ENCODE assay signal across 1 cellular context in the genomic region with DNA sequence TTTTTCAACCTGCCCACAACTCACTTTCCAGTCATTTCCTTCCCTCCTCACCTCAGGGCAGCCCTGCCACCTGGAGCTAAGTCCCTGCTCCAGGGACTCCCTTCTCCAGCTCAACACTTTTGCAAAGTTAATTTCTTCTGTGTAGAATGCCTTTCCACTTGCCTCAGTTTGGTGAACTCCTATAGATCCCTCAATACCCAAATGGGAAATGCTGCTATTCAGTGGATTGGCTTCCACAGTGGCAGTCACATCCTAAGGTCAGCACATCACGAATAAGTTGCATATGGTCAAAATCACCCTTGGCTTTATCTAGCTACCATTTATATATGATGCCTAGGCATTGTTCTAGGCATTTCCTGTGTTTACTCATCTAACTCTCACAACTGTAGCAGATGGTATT.
TF ChIP-seq lines count a peak whose summit lies in the region.

No MANE protein-coding gene starts in this region.

TF ChIP-seq in SK-N-SH, 30 proteins besides CTCF, POLR2A, EP300 and RAD21 (continued from another document):
- TF ChIP-seq, protein P1, sequence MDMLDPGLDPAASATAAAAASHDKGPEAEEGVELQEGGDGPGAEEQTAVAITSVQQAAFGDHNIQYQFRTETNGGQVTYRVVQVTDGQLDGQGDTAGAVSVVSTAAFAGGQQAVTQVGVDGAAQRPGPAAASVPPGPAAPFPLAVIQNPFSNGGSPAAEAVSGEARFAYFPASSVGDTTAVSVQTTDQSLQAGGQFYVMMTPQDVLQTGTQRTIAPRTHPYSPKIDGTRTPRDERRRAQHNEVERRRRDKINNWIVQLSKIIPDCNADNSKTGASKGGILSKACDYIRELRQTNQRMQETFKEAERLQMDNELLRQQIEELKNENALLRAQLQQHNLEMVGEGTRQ (IDR thresholded peaks at IDR 0.05; ENCODE audit: borderline replicate concordance, low read depth, low read length) = no peak
- TF ChIP-seq RFX5 (IDR thresholded peaks at IDR 0.05; ENCODE audit: low read length) (no peak), SIN3A (IDR thresholded peaks at IDR 0.05; ENCODE audit: borderline replicate concordance, low read depth, low read length) (no peak), NFIC (IDR thresholded peaks at IDR 0.05; ENCODE audit: borderline replicate concordance) (no peak), TAF1 (IDR thresholded peaks at IDR 0.05; ENCODE audit: borderline replicate concordance, low read depth, low read length) (no peak), SMC3 (IDR thresholded peaks at IDR 0.05; ENCODE audit: low read depth, low read length) (no peak), RCOR1 (IDR thresholded peaks at IDR 0.05; ENCODE audit: low read length) (no peak), CHD2 (IDR thresholded peaks at IDR 0.05; ENCODE audit: low read length, partially characterized antibody) (no peak)
- TF ChIP-seq, protein P2, sequence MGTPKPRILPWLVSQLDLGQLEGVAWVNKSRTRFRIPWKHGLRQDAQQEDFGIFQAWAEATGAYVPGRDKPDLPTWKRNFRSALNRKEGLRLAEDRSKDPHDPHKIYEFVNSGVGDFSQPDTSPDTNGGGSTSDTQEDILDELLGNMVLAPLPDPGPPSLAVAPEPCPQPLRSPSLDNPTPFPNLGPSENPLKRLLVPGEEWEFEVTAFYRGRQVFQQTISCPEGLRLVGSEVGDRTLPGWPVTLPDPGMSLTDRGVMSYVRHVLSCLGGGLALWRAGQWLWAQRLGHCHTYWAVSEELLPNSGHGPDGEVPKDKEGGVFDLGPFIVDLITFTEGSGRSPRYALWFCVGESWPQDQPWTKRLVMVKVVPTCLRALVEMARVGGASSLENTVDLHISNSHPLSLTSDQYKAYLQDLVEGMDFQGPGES (IDR thresholded peaks at IDR 0.05; ENCODE audit: low read depth, low read length) = no peak
- TF ChIP-seq, protein P3, sequence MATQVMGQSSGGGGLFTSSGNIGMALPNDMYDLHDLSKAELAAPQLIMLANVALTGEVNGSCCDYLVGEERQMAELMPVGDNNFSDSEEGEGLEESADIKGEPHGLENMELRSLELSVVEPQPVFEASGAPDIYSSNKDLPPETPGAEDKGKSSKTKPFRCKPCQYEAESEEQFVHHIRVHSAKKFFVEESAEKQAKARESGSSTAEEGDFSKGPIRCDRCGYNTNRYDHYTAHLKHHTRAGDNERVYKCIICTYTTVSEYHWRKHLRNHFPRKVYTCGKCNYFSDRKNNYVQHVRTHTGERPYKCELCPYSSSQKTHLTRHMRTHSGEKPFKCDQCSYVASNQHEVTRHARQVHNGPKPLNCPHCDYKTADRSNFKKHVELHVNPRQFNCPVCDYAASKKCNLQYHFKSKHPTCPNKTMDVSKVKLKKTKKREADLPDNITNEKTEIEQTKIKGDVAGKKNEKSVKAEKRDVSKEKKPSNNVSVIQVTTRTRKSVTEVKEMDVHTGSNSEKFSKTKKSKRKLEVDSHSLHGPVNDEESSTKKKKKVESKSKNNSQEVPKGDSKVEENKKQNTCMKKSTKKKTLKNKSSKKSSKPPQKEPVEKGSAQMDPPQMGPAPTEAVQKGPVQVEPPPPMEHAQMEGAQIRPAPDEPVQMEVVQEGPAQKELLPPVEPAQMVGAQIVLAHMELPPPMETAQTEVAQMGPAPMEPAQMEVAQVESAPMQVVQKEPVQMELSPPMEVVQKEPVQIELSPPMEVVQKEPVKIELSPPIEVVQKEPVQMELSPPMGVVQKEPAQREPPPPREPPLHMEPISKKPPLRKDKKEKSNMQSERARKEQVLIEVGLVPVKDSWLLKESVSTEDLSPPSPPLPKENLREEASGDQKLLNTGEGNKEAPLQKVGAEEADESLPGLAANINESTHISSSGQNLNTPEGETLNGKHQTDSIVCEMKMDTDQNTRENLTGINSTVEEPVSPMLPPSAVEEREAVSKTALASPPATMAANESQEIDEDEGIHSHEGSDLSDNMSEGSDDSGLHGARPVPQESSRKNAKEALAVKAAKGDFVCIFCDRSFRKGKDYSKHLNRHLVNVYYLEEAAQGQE (IDR thresholded peaks at IDR 0.05; ENCODE audit: low read depth, low read length) = no peak
